1 cellular context compared by ENCODE assay signal in genomic region chr4:41142946-41143720, GRCh38.
TF ChIP-seq lines count a peak whose summit lies in the region.

No MANE protein-coding gene starts in this region.

TF ChIP-seq in H1, 55 proteins besides CTCF, POLR2A, EP300 and RAD21 (continued from another document):
- TF ChIP-seq, protein P1, sequence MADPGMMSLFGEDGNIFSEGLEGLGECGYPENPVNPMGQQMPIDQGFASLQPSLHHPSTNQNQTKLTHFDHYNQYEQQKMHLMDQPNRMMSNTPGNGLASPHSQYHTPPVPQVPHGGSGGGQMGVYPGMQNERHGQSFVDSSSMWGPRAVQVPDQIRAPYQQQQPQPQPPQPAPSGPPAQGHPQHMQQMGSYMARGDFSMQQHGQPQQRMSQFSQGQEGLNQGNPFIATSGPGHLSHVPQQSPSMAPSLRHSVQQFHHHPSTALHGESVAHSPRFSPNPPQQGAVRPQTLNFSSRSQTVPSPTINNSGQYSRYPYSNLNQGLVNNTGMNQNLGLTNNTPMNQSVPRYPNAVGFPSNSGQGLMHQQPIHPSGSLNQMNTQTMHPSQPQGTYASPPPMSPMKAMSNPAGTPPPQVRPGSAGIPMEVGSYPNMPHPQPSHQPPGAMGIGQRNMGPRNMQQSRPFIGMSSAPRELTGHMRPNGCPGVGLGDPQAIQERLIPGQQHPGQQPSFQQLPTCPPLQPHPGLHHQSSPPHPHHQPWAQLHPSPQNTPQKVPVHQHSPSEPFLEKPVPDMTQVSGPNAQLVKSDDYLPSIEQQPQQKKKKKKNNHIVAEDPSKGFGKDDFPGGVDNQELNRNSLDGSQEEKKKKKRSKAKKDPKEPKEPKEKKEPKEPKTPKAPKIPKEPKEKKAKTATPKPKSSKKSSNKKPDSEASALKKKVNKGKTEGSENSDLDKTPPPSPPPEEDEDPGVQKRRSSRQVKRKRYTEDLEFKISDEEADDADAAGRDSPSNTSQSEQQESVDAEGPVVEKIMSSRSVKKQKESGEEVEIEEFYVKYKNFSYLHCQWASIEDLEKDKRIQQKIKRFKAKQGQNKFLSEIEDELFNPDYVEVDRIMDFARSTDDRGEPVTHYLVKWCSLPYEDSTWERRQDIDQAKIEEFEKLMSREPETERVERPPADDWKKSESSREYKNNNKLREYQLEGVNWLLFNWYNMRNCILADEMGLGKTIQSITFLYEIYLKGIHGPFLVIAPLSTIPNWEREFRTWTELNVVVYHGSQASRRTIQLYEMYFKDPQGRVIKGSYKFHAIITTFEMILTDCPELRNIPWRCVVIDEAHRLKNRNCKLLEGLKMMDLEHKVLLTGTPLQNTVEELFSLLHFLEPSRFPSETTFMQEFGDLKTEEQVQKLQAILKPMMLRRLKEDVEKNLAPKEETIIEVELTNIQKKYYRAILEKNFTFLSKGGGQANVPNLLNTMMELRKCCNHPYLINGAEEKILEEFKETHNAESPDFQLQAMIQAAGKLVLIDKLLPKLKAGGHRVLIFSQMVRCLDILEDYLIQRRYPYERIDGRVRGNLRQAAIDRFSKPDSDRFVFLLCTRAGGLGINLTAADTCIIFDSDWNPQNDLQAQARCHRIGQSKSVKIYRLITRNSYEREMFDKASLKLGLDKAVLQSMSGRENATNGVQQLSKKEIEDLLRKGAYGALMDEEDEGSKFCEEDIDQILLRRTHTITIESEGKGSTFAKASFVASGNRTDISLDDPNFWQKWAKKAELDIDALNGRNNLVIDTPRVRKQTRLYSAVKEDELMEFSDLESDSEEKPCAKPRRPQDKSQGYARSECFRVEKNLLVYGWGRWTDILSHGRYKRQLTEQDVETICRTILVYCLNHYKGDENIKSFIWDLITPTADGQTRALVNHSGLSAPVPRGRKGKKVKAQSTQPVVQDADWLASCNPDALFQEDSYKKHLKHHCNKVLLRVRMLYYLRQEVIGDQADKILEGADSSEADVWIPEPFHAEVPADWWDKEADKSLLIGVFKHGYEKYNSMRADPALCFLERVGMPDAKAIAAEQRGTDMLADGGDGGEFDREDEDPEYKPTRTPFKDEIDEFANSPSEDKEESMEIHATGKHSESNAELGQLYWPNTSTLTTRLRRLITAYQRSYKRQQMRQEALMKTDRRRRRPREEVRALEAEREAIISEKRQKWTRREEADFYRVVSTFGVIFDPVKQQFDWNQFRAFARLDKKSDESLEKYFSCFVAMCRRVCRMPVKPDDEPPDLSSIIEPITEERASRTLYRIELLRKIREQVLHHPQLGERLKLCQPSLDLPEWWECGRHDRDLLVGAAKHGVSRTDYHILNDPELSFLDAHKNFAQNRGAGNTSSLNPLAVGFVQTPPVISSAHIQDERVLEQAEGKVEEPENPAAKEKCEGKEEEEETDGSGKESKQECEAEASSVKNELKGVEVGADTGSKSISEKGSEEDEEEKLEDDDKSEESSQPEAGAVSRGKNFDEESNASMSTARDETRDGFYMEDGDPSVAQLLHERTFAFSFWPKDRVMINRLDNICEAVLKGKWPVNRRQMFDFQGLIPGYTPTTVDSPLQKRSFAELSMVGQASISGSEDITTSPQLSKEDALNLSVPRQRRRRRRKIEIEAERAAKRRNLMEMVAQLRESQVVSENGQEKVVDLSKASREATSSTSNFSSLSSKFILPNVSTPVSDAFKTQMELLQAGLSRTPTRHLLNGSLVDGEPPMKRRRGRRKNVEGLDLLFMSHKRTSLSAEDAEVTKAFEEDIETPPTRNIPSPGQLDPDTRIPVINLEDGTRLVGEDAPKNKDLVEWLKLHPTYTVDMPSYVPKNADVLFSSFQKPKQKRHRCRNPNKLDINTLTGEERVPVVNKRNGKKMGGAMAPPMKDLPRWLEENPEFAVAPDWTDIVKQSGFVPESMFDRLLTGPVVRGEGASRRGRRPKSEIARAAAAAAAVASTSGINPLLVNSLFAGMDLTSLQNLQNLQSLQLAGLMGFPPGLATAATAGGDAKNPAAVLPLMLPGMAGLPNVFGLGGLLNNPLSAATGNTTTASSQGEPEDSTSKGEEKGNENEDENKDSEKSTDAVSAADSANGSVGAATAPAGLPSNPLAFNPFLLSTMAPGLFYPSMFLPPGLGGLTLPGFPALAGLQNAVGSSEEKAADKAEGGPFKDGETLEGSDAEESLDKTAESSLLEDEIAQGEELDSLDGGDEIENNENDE (IDR thresholded peaks at IDR 0.05; ENCODE audit: insufficient replicate concordance, low read length) = no peak
- TF ChIP-seq EZH2 (IDR thresholded peaks at IDR 0.05; ENCODE audit: low read depth, low read length, severe bottlenecking) = no peak
- no peak for TF ChIP-seq RXRA (IDR thresholded peaks at IDR 0.05; ENCODE audit: insufficient read depth, low read depth, low read length)
- TF ChIP-seq ASH2L (IDR thresholded peaks at IDR 0.05; ENCODE audit: low read length) = no peak
- no peak for TF ChIP-seq CTBP2 (IDR thresholded peaks at IDR 0.05; ENCODE audit: borderline replicate concordance, insufficient read depth, insufficient read length, low read length)
- no peak for TF ChIP-seq TEAD4 (IDR thresholded peaks at IDR 0.05; ENCODE audit: low read depth, low read length)
- TF ChIP-seq RBBP5 (IDR thresholded peaks at IDR 0.05; ENCODE audit: borderline replicate concordance, low read depth, low read length) = no peak
- TF ChIP-seq NRF1 (IDR thresholded peaks at IDR 0.05; ENCODE audit: low read depth, low read length) = no peak
- TF ChIP-seq YY1 (IDR thresholded peaks at IDR 0.05; ENCODE audit: low read depth, low read length) = no peak
- no peak for TF ChIP-seq CBX8 (IDR thresholded peaks at IDR 0.05; ENCODE audit: borderline replicate concordance, low read depth, low read length)
- TF ChIP-seq JUN (IDR thresholded peaks at IDR 0.05; ENCODE audit: low read depth, low read length) = no peak
- no peak for TF ChIP-seq ATF2 (IDR thresholded peaks at IDR 0.05; ENCODE audit: low read length)
- TF ChIP-seq NANOG (IDR thresholded peaks at IDR 0.05; ENCODE audit: insufficient read depth, low read depth, low read length, poor library complexity, severe bottlenecking) = no peak
- TF ChIP-seq TCF12 (IDR thresholded peaks at IDR 0.05; ENCODE audit: low read depth, low read length) = no peak
- no peak for TF ChIP-seq TAF1 (IDR thresholded peaks at IDR 0.05; ENCODE audit: low read depth, low read length)
- no peak for TF ChIP-seq GABPA (IDR thresholded peaks at IDR 0.05; ENCODE audit: borderline replicate concordance, insufficient read depth, low read length)
